ENCODE assay signal across 1 cellular context in the genomic region with DNA sequence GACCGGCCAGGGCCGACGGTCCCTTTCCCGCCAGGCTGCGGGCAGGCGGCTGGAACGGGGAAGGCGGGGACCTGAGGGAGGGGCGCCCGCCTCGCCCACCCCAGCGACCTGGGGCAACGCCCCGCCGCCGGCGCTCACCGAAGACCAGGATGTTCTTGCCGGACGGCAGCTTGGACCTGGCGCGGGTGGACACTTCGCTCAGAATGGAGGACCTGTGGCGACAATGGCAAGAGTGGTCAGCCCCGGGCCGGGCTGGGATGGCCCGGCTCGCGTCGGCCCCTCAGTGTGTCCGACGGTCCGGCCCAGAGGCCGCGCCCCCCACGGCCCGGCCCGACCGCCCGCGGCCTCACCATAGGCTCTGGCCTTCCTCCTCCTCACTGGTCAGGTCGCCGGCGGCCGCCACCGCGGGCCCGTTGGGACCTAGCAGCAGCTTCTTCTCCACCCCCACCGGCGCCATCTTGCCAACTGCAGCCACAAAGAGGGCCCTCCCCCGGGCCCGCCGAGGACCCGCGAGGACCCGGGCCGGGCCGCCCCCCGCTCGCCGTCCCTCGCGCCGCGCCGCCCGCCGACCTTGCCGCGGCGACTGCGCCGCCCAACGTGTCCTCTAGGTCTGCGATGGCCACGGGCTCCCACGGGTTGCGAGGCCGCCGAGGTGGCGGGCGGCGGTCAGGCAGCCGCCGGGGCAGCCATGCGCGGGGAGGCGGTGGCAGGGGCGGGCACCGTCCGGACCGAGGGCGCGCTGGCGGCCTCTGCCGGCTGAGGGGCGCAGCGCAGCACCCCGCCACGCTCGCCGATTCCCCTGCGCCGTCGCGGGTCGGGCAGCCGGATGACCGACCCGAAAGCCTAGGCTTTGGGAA.
TF ChIP-seq lines count a peak whose summit lies in the region.

A gene (minus strand): TSS at position 475 of the 857 bp plus-strand sequence. CDS start 18 bp downstream, at position 457.

TF ChIP-seq in WTC11, 78 proteins besides CTCF, POLR2A, EP300 and RAD21 (continued from another document and continues in another):
- TF ChIP-seq, protein P1, sequence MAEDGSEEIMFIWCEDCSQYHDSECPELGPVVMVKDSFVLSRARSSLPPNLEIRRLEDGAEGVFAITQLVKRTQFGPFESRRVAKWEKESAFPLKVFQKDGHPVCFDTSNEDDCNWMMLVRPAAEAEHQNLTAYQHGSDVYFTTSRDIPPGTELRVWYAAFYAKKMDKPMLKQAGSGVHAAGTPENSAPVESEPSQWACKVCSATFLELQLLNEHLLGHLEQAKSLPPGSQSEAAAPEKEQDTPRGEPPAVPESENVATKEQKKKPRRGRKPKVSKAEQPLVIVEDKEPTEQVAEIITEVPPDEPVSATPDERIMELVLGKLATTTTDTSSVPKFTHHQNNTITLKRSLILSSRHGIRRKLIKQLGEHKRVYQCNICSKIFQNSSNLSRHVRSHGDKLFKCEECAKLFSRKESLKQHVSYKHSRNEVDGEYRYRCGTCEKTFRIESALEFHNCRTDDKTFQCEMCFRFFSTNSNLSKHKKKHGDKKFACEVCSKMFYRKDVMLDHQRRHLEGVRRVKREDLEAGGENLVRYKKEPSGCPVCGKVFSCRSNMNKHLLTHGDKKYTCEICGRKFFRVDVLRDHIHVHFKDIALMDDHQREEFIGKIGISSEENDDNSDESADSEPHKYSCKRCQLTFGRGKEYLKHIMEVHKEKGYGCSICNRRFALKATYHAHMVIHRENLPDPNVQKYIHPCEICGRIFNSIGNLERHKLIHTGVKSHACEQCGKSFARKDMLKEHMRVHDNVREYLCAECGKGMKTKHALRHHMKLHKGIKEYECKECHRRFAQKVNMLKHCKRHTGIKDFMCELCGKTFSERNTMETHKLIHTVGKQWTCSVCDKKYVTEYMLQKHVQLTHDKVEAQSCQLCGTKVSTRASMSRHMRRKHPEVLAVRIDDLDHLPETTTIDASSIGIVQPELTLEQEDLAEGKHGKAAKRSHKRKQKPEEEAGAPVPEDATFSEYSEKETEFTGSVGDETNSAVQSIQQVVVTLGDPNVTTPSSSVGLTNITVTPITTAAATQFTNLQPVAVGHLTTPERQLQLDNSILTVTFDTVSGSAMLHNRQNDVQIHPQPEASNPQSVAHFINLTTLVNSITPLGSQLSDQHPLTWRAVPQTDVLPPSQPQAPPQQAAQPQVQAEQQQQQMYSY (CRISPR knock-in tag; IDR thresholded peaks at IDR 0.05), result no peak
- peak; percentile 53; the same call in 1 of the 2 replicates for TF ChIP-seq FOXP1 (CRISPR knock-in tag; IDR thresholded peaks at IDR 0.05; ENCODE audit: borderline replicate concordance)
- TF ChIP-seq EMX1 (CRISPR knock-in tag; IDR thresholded peaks at IDR 0.05), result no peak
- no peak for TF ChIP-seq RORB (CRISPR knock-in tag; IDR thresholded peaks at IDR 0.05)
- no peak for TF ChIP-seq GRHL2 (CRISPR knock-in tag; IDR thresholded peaks at IDR 0.05; ENCODE audit: insufficient replicate concordance, severe bottlenecking)
- peak; percentile 81 for TF ChIP-seq ETV6 (CRISPR knock-in tag; IDR thresholded peaks at IDR 0.05)
- no peak for TF ChIP-seq ZBTB21 (CRISPR knock-in tag; IDR thresholded peaks at IDR 0.05; ENCODE audit: borderline replicate concordance)
- peak; percentile 83; the same call in 1 of the 2 replicates for TF ChIP-seq KAT7 (CRISPR knock-in tag; IDR thresholded peaks at IDR 0.05; ENCODE audit: borderline replicate concordance)
- TF ChIP-seq, protein P2, sequence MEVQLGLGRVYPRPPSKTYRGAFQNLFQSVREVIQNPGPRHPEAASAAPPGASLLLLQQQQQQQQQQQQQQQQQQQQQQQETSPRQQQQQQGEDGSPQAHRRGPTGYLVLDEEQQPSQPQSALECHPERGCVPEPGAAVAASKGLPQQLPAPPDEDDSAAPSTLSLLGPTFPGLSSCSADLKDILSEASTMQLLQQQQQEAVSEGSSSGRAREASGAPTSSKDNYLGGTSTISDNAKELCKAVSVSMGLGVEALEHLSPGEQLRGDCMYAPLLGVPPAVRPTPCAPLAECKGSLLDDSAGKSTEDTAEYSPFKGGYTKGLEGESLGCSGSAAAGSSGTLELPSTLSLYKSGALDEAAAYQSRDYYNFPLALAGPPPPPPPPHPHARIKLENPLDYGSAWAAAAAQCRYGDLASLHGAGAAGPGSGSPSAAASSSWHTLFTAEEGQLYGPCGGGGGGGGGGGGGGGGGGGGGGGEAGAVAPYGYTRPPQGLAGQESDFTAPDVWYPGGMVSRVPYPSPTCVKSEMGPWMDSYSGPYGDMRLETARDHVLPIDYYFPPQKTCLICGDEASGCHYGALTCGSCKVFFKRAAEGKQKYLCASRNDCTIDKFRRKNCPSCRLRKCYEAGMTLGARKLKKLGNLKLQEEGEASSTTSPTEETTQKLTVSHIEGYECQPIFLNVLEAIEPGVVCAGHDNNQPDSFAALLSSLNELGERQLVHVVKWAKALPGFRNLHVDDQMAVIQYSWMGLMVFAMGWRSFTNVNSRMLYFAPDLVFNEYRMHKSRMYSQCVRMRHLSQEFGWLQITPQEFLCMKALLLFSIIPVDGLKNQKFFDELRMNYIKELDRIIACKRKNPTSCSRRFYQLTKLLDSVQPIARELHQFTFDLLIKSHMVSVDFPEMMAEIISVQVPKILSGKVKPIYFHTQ (CRISPR knock-in tag; IDR thresholded peaks at IDR 0.05), result no peak
- TF ChIP-seq ZNF232 (CRISPR knock-in tag; IDR thresholded peaks at IDR 0.05), result 0 out of 2 replicates have a peak, but pooled peaks have one; percentile 28
- TF ChIP-seq SMAD4 (CRISPR knock-in tag; IDR thresholded peaks at IDR 0.05), result no peak
- TF ChIP-seq, protein P3, sequence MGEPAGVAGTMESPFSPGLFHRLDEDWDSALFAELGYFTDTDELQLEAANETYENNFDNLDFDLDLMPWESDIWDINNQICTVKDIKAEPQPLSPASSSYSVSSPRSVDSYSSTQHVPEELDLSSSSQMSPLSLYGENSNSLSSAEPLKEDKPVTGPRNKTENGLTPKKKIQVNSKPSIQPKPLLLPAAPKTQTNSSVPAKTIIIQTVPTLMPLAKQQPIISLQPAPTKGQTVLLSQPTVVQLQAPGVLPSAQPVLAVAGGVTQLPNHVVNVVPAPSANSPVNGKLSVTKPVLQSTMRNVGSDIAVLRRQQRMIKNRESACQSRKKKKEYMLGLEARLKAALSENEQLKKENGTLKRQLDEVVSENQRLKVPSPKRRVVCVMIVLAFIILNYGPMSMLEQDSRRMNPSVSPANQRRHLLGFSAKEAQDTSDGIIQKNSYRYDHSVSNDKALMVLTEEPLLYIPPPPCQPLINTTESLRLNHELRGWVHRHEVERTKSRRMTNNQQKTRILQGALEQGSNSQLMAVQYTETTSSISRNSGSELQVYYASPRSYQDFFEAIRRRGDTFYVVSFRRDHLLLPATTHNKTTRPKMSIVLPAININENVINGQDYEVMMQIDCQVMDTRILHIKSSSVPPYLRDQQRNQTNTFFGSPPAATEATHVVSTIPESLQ (CRISPR knock-in tag; IDR thresholded peaks at IDR 0.05), result no peak
- TF ChIP-seq NFYB (CRISPR knock-in tag; conservative IDR thresholded peaks at IDR 0.05; ENCODE audit: low read depth), result no peak
- TF ChIP-seq, protein P4, sequence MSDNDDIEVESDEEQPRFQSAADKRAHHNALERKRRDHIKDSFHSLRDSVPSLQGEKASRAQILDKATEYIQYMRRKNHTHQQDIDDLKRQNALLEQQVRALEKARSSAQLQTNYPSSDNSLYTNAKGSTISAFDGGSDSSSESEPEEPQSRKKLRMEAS (CRISPR knock-in tag; IDR thresholded peaks at IDR 0.05), result no peak; the same call in 1 of the 2 replicates
- TF ChIP-seq, protein P5, sequence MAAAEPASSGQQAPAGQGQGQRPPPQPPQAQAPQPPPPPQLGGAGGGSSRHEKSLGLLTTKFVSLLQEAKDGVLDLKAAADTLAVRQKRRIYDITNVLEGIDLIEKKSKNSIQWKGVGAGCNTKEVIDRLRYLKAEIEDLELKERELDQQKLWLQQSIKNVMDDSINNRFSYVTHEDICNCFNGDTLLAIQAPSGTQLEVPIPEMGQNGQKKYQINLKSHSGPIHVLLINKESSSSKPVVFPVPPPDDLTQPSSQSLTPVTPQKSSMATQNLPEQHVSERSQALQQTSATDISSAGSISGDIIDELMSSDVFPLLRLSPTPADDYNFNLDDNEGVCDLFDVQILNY (CRISPR knock-in tag; IDR thresholded peaks at IDR 0.05), result peak; percentile 50; the same call in 1 of the 2 replicates
- TF ChIP-seq ZNF317 (CRISPR knock-in tag; IDR thresholded peaks at IDR 0.05; ENCODE audit: borderline replicate concordance, low read depth), result no peak
- TF ChIP-seq NFE2L1 (CRISPR knock-in tag; IDR thresholded peaks at IDR 0.05), result no peak
- TF ChIP-seq, protein P6, sequence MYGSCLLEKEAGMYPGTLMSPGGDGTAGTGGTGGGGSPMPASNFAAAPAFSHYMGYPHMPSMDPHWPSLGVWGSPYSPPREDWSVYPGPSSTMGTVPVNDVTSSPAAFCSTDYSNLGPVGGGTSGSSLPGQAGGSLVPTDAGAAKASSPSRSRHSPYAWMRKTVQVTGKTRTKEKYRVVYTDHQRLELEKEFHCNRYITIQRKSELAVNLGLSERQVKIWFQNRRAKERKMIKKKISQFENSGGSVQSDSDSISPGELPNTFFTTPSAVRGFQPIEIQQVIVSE (CRISPR knock-in tag; IDR thresholded peaks at IDR 0.05; ENCODE audit: borderline replicate concordance), result no peak
- no peak for TF ChIP-seq OVOL2 (CRISPR knock-in tag; IDR thresholded peaks at IDR 0.05; ENCODE audit: borderline replicate concordance)
- TF ChIP-seq, protein P7, sequence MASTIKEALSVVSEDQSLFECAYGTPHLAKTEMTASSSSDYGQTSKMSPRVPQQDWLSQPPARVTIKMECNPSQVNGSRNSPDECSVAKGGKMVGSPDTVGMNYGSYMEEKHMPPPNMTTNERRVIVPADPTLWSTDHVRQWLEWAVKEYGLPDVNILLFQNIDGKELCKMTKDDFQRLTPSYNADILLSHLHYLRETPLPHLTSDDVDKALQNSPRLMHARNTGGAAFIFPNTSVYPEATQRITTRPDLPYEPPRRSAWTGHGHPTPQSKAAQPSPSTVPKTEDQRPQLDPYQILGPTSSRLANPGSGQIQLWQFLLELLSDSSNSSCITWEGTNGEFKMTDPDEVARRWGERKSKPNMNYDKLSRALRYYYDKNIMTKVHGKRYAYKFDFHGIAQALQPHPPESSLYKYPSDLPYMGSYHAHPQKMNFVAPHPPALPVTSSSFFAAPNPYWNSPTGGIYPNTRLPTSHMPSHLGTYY (CRISPR knock-in tag; IDR thresholded peaks at IDR 0.05), result no peak
- TF ChIP-seq, protein P8, sequence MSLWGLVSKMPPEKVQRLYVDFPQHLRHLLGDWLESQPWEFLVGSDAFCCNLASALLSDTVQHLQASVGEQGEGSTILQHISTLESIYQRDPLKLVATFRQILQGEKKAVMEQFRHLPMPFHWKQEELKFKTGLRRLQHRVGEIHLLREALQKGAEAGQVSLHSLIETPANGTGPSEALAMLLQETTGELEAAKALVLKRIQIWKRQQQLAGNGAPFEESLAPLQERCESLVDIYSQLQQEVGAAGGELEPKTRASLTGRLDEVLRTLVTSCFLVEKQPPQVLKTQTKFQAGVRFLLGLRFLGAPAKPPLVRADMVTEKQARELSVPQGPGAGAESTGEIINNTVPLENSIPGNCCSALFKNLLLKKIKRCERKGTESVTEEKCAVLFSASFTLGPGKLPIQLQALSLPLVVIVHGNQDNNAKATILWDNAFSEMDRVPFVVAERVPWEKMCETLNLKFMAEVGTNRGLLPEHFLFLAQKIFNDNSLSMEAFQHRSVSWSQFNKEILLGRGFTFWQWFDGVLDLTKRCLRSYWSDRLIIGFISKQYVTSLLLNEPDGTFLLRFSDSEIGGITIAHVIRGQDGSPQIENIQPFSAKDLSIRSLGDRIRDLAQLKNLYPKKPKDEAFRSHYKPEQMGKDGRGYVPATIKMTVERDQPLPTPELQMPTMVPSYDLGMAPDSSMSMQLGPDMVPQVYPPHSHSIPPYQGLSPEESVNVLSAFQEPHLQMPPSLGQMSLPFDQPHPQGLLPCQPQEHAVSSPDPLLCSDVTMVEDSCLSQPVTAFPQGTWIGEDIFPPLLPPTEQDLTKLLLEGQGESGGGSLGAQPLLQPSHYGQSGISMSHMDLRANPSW (CRISPR knock-in tag; conservative IDR thresholded peaks at IDR 0.05; ENCODE audit: low read depth), result 0 out of 2 replicates have a peak, but pooled peaks have one; percentile 66
- peak; percentile 93 for TF ChIP-seq SP1 (CRISPR knock-in tag; conservative IDR thresholded peaks at IDR 0.05)
- no peak for TF ChIP-seq NFATC4 (CRISPR knock-in tag; IDR thresholded peaks at IDR 0.05)
- TF ChIP-seq, protein P9, sequence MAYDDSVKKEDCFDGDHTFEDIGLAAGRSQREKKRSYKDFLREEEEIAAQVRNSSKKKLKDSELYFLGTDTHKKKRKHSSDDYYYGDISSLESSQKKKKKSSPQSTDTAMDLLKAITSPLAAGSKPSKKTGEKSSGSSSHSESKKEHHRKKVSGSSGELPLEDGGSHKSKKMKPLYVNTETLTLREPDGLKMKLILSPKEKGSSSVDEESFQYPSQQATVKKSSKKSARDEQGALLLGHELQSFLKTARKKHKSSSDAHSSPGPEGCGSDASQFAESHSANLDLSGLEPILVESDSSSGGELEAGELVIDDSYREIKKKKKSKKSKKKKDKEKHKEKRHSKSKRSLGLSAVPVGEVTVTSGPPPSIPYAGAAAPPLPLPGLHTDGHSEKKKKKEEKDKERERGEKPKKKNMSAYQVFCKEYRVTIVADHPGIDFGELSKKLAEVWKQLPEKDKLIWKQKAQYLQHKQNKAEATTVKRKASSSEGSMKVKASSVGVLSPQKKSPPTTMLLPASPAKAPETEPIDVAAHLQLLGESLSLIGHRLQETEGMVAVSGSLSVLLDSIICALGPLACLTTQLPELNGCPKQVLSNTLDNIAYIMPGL (CRISPR knock-in tag; IDR thresholded peaks at IDR 0.05), result no peak
- TF ChIP-seq ZNF671 (CRISPR knock-in tag; IDR thresholded peaks at IDR 0.05), result no peak
- TF ChIP-seq ZNF423 (CRISPR knock-in tag; IDR thresholded peaks at IDR 0.05), result no peak
- no peak for TF ChIP-seq NR2C2 (CRISPR knock-in tag; IDR thresholded peaks at IDR 0.05)
- TF ChIP-seq TCF7 (CRISPR knock-in tag; IDR thresholded peaks at IDR 0.05; ENCODE audit: low read depth), result no peak
- no peak; the same call in 1 of the 2 replicates for TF ChIP-seq ZNF219 (CRISPR knock-in tag; IDR thresholded peaks at IDR 0.05; ENCODE audit: borderline replicate concordance)
- TF ChIP-seq TEAD4 (CRISPR knock-in tag; IDR thresholded peaks at IDR 0.05), result no peak
- TF ChIP-seq, protein P10, sequence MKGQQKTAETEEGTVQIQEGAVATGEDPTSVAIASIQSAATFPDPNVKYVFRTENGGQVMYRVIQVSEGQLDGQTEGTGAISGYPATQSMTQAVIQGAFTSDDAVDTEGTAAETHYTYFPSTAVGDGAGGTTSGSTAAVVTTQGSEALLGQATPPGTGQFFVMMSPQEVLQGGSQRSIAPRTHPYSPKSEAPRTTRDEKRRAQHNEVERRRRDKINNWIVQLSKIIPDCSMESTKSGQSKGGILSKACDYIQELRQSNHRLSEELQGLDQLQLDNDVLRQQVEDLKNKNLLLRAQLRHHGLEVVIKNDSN (CRISPR knock-in tag; IDR thresholded peaks at IDR 0.05), result no peak
